24 cellular contexts compared by ENCODE assay signal in genomic region chr10:49173848-49174247, GRCh38. TPM values are rescaled to one million over a fixed set of nuclear protein-coding genes. Genes with fewer than 3 reads are reported as not detected.
"Had no signal": no experiment of that assay in that cellular context is flagged by ENCODE, and none has a peak within 500 bp of the region (broad histone marks: within the 10 kb centered on the region; RNA-seq: fewer than 3 reads in every experiment).

No MANE protein-coding gene starts in this region.

- H3K9me3 ChIP-seq: stomach, testis had no signal

- H3K36me3 Mint-ChIP-seq: type B pancreatic cell had no signal

- H3K27me3 Mint-ChIP-seq: activated CD8-positive, alpha-beta memory T cell treated with anti-CD3 and anti-CD28 coated beads, Interleukin-2, amount 10 ng/mL, durations not matched to agents 7 days and 5 days had no signal

- DNase-seq: activated CD4-positive, alpha-beta T cell treated with anti-CD3 and anti-CD28 coated beads, Interleukin-2, amount 50 U/mL, for 1 hour; activated CD8-positive, alpha-beta memory T cell treated with anti-CD3 and anti-CD28 coated beads, Interleukin-2, amount 10 ng/mL, durations not matched to agents 7 days and 5 days; activated effector memory CD4-positive, alpha-beta T cell treated with Interleukin-2 at 50 U/mL for 16 hours; activated naive CD4-positive, alpha-beta T cell treated with anti-CD3 and anti-CD28 coated beads, Interleukin-2, amount 50 U/mL, for 16 hours; activated T-cell treated with anti-CD3 and anti-CD28 coated beads, Interleukin-2, amount 50 U/mL, for 1 hour; aorta; brain microvascular endothelial cell; central memory CD4-positive, alpha-beta T cell; foreskin melanocyte; glutamatergic neuron; hippocampal formation; left colon; right cardiac atrium; stomach; T1000; testis had no signal

- ATAC-seq: activated CD8-positive, alpha-beta memory T cell treated with anti-CD3 and anti-CD28 coated beads, Interleukin-2, amount 10 ng/mL, durations not matched to agents 7 days and 5 days; left colon; right cardiac atrium had no signal

- H3K27ac Mint-ChIP-seq: progenitor cell of endocrine pancreas, type B pancreatic cell had no signal

- H3K4me1 ChIP-seq: testis had no signal

- H3K36me3 ChIP-seq: brain microvascular endothelial cell, stomach had no signal

- H3K4me3 ChIP-seq: lung, skin epidermis, stomach, testis had no signal

- H3K27ac ChIP-seq: brain microvascular endothelial cell, skin epidermis, stomach, testis had no signal

- H3K9me3 Mint-ChIP-seq: neural crest cell, type B pancreatic cell had no signal

- H3K4me3 Mint-ChIP-seq: activated CD8-positive, alpha-beta memory T cell treated with anti-CD3 and anti-CD28 coated beads, Interleukin-2, amount 10 ng/mL, durations not matched to agents 7 days and 5 days; neural crest cell; type B pancreatic cell had no signal

- H3K27me3 ChIP-seq: brain microvascular endothelial cell, stomach, testis had no signal

RNA-seq across cellular contexts. Expression of gene TMEM273, which starts 14.3 kb away (rescaled TPM):
- total RNA-seq: epithelial cell of proximal tubule, osteoblast, progenitor cell of endocrine pancreas had no signal

RNA-seq across cellular contexts. Expression of gene FAM170B, which starts 40.0 kb away (rescaled TPM):
- total RNA-seq: activated CD8-positive, alpha-beta memory T cell treated with anti-CD3 and anti-CD28 coated beads, Interleukin-2, amount 10 ng/mL, durations not matched to agents 7 days and 5 days; aorta; epithelial cell of proximal tubule; left colon; mononuclear cell; neural crest cell; osteoblast; progenitor cell of endocrine pancreas; right cardiac atrium; stomach had no signal
- polyA plus RNA-seq: aorta, right cardiac atrium, stomach had no signal
